In the genomic region with DNA sequence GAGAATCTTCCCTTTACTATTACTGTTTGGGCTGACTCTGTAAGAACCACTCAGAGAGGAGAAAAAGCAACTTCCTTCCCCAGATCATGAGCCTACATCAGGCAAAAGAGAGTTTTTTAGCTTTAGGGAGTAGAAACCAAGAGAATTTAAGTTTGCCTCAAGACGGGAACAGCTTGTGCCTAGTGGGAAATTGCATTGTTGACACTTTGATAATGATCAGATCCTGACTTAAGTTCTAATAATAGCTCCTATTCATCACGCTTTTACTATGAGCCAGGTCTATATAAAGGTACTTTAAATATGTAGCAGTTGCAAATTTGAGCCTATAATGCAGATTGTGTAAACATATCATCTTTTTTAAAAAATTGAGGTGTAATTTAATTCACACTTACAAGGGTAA, we compare ENCODE assay signal across 16 cellular contexts.
DNase-seq lines count a peak whose midpoint lies in the region; FAIRE-seq and TF ChIP-seq lines count a peak whose summit lies in the region.
"Had no signal": no experiment of that assay in that cellular context is flagged by ENCODE, and none has a peak within 500 bp of the region (broad histone marks: within the 10 kb centered on the region; RNA-seq: fewer than 3 reads in every experiment).

No MANE protein-coding gene starts in this region.

- DNase-seq in LHCN-M2 (ENCODE audit: low read depth) (peak; percentile 29), brain microvascular endothelial cell (no peak), sigmoid colon (no peak), erythroblast (lab: John Stamatoyannopoulos, UW) (no peak), NK-92 (lab: John Stamatoyannopoulos, UW; ENCODE audit: unreplicated experiment) (no peak), NCI-H524 (lab: John Stamatoyannopoulos, UW) (no peak), Caco-2 (no peak)
- DNase-seq: activated CD4-positive, alpha-beta T cell treated with anti-CD3 and anti-CD28 coated beads for 48 hours; CD8-positive, alpha-beta memory T cell; KG1; mucosa of descending colon; NCI-H2029; upper lobe of left lung had no signal

- BruUV-seq in Caco-2 (replicated peaks; lab: Mats Ljungman, UMichigan): no TSS peak

- no peaks in the 10 kb centered on the region for H3K27me3 Mint-ChIP-seq in Caco-2 (ENCODE audit: insufficient read depth, unreplicated experiment)
- H3K27me3 Mint-ChIP-seq: stimulated activated naive CD8-positive, alpha-beta T cell treated with anti-CD3 and anti-CD28 coated beads, Interleukin-15, Interleukin-2, amounts not matched to agents 100 ng/mL and 50 ng/mL, for 24 hours had no signal

- H3K9me3 ChIP-seq in sigmoid colon (no peaks in the 10 kb centered on the region), Caco-2 (peaks cover 10% of the 10 kb centered on the region)
- H3K9me3 ChIP-seq: mucosa of descending colon, upper lobe of left lung had no signal

- H3K27me3 ChIP-seq in brain microvascular endothelial cell (replicated peaks): no peaks in the 10 kb centered on the region
- no peaks in the 10 kb centered on the region for H3K27me3 ChIP-seq in sigmoid colon
- no peaks in the 10 kb centered on the region for H3K27me3 ChIP-seq in Caco-2 (replicated peaks; ENCODE audit: control insufficient read depth, insufficient read depth, low read length)
- H3K27me3 ChIP-seq: upper lobe of left lung had no signal

- in situ Hi-C loops in brain microvascular endothelial cell (cut with HindIII; ENCODE audit: low pct_ligation_motif_present, low sequenced_read_pairs): no loop called here

- no peak overlapping the region for H3K4me3 Mint-ChIP-seq in Caco-2 (ENCODE audit: unreplicated experiment)
- H3K4me3 Mint-ChIP-seq: CD8-positive, alpha-beta memory T cell; stimulated activated naive CD8-positive, alpha-beta T cell treated with anti-CD3 and anti-CD28 coated beads, Interleukin-15, Interleukin-2, amounts not matched to agents 100 ng/mL and 50 ng/mL, for 24 hours had no signal

- peaks cover 30% of the 10 kb centered on the region for H3K9me3 Mint-ChIP-seq in Caco-2 (ENCODE audit: unreplicated experiment)
- H3K9me3 Mint-ChIP-seq: activated T-helper 2 cell treated with anti-CD3 and anti-CD28 coated beads, Interferon-gamma antibody, Interleukin-2, Interleukin-4, amounts not matched to agents 10 μg/mL and 5 μg/mL and 100 μg/mL, durations not matched to agents 14 hours and 24 hours and 36 hours had no signal

- POLR2A ChIA-PET in Caco-2 (lab: Charles Lee): no interaction called here

- peaks cover 7% of the 10 kb centered on the region for H3K36me3 Mint-ChIP-seq in Caco-2 (ENCODE audit: insufficient read depth, unreplicated experiment)

- H3K4me3 ChIP-seq in brain microvascular endothelial cell (ENCODE audit: low read depth, low read length): no peak overlapping the region
- H3K4me3 ChIP-seq in sigmoid colon: no peak overlapping the region
- no peak overlapping the region for H3K4me3 ChIP-seq in Caco-2 (ENCODE audit: low read depth, low read length)
- H3K4me3 ChIP-seq: mucosa of descending colon, upper lobe of left lung had no signal

- H3K4me1 ChIP-seq in sigmoid colon (peaks cover 0 to 17% (median 13%) of the 10 kb centered on the region in 4 donors), Caco-2 (peaks cover 58% of the 10 kb centered on the region)

- intact Hi-C loops in sigmoid colon (cut with DNase I): no loop called here
- intact Hi-C loops in Caco-2 (cut with micrococcal nuclease; ENCODE audit: unreplicated experiment): no loop called here

- H3K27ac Mint-ChIP-seq in Caco-2 (ENCODE audit: unreplicated experiment): no peak overlapping the region
- H3K27ac Mint-ChIP-seq: activated T-helper 2 cell treated with anti-CD3 and anti-CD28 coated beads, Interferon-gamma antibody, Interleukin-2, Interleukin-4, amounts not matched to agents 10 μg/mL and 5 μg/mL and 100 μg/mL, durations not matched to agents 14 hours and 24 hours and 36 hours; CD8-positive, alpha-beta memory T cell; stimulated activated naive CD8-positive, alpha-beta T cell treated with anti-CD3 and anti-CD28 coated beads, Interleukin-15, Interleukin-2, amounts not matched to agents 100 ng/mL and 50 ng/mL, for 24 hours had no signal

- H3K36me3 ChIP-seq in brain microvascular endothelial cell (replicated peaks) (no peaks in the 10 kb centered on the region), sigmoid colon (no peaks in the 10 kb centered on the region), Caco-2 (ENCODE audit: control insufficient read depth, insufficient read depth, low read length) (no peaks in the 10 kb centered on the region)
- H3K36me3 ChIP-seq: upper lobe of left lung had no signal

- WGBS in sigmoid colon, 2 donors: 77 to 86% methylated on average over 2 of the region's 2 CpGs

- TF ChIP-seq CTCF in brain microvascular endothelial cell (IDR thresholded peaks at IDR 0.05; ENCODE audit: low read depth, low read length, missing control alignments) (no peak), sigmoid colon (IDR thresholded peaks at IDR 0.05) (no peak), Caco-2 (IDR thresholded peaks at IDR 0.05; ENCODE audit: insufficient read depth in 1 of 2, low read depth in 1 of 2, low read length in 1 of 2, severe bottlenecking in 1 of 2, unreplicated experiment in 1 of 2) (no peak)

- peak; percentile 41 for FAIRE-seq in islet of Langerhans (lab: Jason Lieb, UNC)

- CTCF ChIA-PET in Caco-2 (lab: Charles Lee): no interaction called here

- TF ChIP-seq EP300 in sigmoid colon (IDR thresholded peaks at IDR 0.05): peak; percentile 51 to 92 (median 84)

- TF ChIP-seq POLR2A in sigmoid colon (IDR thresholded peaks at IDR 0.05) (no peak), erythroblast (IDR thresholded peaks at IDR 0.05; ENCODE audit: low read length) (no peak)

- H3K27ac ChIP-seq in brain microvascular endothelial cell (peak overlapping the region; percentile 56), sigmoid colon (peak overlapping the region in 3 of 4 donors; percentile 28 to 64 (median 58))
- H3K27ac ChIP-seq: upper lobe of left lung had no signal

- peaks cover 53% of the 10 kb centered on the region for H3K4me1 Mint-ChIP-seq in Caco-2 (ENCODE audit: low read depth, unreplicated experiment)
- H3K4me1 Mint-ChIP-seq: CD8-positive, alpha-beta memory T cell had no signal
